Comparison of ENCODE assay signal across 8 cellular contexts in the genomic region with DNA sequence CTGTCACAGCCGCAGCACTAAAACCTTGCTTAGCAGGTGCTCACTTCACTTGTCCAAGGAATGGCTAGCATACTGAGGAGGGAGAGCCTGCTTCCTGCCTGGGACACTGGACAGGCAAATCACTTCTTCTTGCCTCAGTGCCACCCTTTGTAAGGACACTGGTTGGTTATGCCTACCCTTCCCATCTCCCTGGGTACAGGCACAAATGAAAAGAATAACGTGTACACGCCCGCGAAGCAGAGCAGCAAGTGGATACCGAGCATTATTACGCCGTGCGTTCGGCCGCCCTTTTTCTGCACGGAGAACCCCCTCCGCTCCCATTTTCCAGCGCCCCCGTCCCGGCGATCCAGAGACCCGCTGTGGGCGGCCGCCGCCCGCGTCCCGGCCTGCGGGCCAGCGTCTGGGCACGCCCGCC. TPM values are rescaled to one million over a fixed set of nuclear protein-coding genes. Genes with fewer than 3 reads are reported as not detected.
A peak's percentile ranks its signal among the peaks of the same experiment; 100 is the strongest.
DNase-seq lines count a peak whose midpoint lies in the region; ATAC-seq and TF ChIP-seq lines count a peak whose summit lies in the region.

No MANE protein-coding gene starts in this region.

- no peaks in the 10 kb centered on the region for H3K27me3 Mint-ChIP-seq in naive thymus-derived CD8-positive, alpha-beta T cell

- peaks cover 36 to 70% (median 63%) of the 10 kb centered on the region in 4 donors for H3K4me1 Mint-ChIP-seq in naive thymus-derived CD8-positive, alpha-beta T cell

- POLR2A ChIA-PET in naive thymus-derived CD8-positive, alpha-beta T cell (lab: Charles Lee), result interaction anchor here (0.9 to 1.1 kb wide), 3 partner anchors 10 to 120 kb away, joined by 3 to 4 read pairs (median 3); partner anchors contain the start of genes MSMO1 and TMEM192

- ATAC-seq in GM19043 (IDR thresholded peaks at IDR 0.05; ENCODE audit: low read depth, unreplicated experiment) (peak; percentile 20), HG03135 (IDR thresholded peaks at IDR 0.05; ENCODE audit: unreplicated experiment) (peak; percentile 35), SK-N-SH treated with all-trans-retinoic acid at 6 μM for 48 hours (peak; percentile 20)
- ATAC-seq in naive thymus-derived CD8-positive, alpha-beta T cell, result peak; percentile 5 to 37

- DNase-seq in COLO668 (lab: John Stamatoyannopoulos, UW; ENCODE audit: unreplicated experiment) (peak; percentile 33), epithelial cell of proximal tubule (ENCODE audit: low read depth) (no peak), NCI-H128 (lab: John Stamatoyannopoulos, UW; ENCODE audit: unreplicated experiment) (no peak), amniotic stem cell (lab: John Stamatoyannopoulos, UW) (no peak)
- DNase-seq in naive thymus-derived CD8-positive, alpha-beta T cell, result peak in 3 of 10 donors; percentile 2 to 19 (median 4)

- TF ChIP-seq CTCF in epithelial cell of proximal tubule (conservative IDR thresholded peaks at IDR 0.05; ENCODE audit: low read depth, low read length), result no peak

- no peaks in the 10 kb centered on the region for H3K9me3 Mint-ChIP-seq in naive thymus-derived CD8-positive, alpha-beta T cell

- H3K36me3 Mint-ChIP-seq in naive thymus-derived CD8-positive, alpha-beta T cell, result no peaks in the 10 kb centered on the region

- peak overlapping the region; percentile 64 to 96 (median 92) for H3K27ac Mint-ChIP-seq in naive thymus-derived CD8-positive, alpha-beta T cell

- peak overlapping the region; percentile 76 to 98 (median 88) for H3K4me3 Mint-ChIP-seq in naive thymus-derived CD8-positive, alpha-beta T cell

- H3K4me3 ChIP-seq in epithelial cell of proximal tubule (ENCODE audit: low read depth, low read length), result peak overlapping the region; percentile 89

TF ChIP-seq in SK-N-SH treated with all-trans-retinoic acid at 6 μM for 48 hours, 23 proteins besides CTCF, POLR2A, EP300 and RAD21:
- TF ChIP-seq ESRRG (CRISPR knock-in tag; IDR thresholded peaks at IDR 0.05) (no peak), ZNF70 (CRISPR knock-in tag; IDR thresholded peaks at IDR 0.05) (no peak), ZFP30 (CRISPR knock-in tag; IDR thresholded peaks at IDR 0.05) (no peak), GLIS3 (CRISPR knock-in tag; IDR thresholded peaks at IDR 0.05) (no peak), CSDC2 (CRISPR knock-in tag; IDR thresholded peaks at IDR 0.05) (no peak), OSR1 (CRISPR knock-in tag; IDR thresholded peaks at IDR 0.05) (no peak), PPARA (CRISPR knock-in tag; IDR thresholded peaks at IDR 0.05; ENCODE audit: borderline replicate concordance) (no peak), ZC3H10 (CRISPR knock-in tag; IDR thresholded peaks at IDR 0.05) (no peak), TCF4 (CRISPR knock-in tag; IDR thresholded peaks at IDR 0.05; ENCODE audit: borderline replicate concordance) (no peak), SNAI2 (CRISPR knock-in tag; IDR thresholded peaks at IDR 0.05) (no peak), ZNF8 (CRISPR knock-in tag; IDR thresholded peaks at IDR 0.05) (no peak), ZFP3 (CRISPR knock-in tag; IDR thresholded peaks at IDR 0.05) (no peak), TOX (CRISPR knock-in tag; IDR thresholded peaks at IDR 0.05; ENCODE audit: borderline replicate concordance) (no peak)
- TF ChIP-seq, protein P1, sequence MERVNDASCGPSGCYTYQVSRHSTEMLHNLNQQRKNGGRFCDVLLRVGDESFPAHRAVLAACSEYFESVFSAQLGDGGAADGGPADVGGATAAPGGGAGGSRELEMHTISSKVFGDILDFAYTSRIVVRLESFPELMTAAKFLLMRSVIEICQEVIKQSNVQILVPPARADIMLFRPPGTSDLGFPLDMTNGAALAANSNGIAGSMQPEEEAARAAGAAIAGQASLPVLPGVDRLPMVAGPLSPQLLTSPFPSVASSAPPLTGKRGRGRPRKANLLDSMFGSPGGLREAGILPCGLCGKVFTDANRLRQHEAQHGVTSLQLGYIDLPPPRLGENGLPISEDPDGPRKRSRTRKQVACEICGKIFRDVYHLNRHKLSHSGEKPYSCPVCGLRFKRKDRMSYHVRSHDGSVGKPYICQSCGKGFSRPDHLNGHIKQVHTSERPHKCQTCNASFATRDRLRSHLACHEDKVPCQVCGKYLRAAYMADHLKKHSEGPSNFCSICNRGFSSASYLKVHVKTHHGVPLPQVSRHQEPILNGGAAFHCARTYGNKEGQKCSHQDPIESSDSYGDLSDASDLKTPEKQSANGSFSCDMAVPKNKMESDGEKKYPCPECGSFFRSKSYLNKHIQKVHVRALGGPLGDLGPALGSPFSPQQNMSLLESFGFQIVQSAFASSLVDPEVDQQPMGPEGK (CRISPR knock-in tag; IDR thresholded peaks at IDR 0.05; ENCODE audit: borderline replicate concordance), result no peak
- TF ChIP-seq, protein P2, sequence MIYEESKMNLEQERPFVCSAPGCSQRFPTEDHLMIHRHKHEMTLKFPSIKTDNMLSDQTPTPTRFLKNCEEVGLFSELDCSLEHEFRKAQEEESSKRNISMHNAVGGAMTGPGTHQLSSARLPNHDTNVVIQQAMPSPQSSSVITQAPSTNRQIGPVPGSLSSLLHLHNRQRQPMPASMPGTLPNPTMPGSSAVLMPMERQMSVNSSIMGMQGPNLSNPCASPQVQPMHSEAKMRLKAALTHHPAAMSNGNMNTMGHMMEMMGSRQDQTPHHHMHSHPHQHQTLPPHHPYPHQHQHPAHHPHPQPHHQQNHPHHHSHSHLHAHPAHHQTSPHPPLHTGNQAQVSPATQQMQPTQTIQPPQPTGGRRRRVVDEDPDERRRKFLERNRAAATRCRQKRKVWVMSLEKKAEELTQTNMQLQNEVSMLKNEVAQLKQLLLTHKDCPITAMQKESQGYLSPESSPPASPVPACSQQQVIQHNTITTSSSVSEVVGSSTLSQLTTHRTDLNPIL (CRISPR knock-in tag; IDR thresholded peaks at IDR 0.05; ENCODE audit: low read depth), result no peak

RNA-seq across cellular contexts. Expression of gene KLHL2, which starts 0.3 kb away (rescaled TPM):
- total RNA-seq in epithelial cell of proximal tubule, result 17.4 and 19.5 TPM in 2 replicates
- 10 to 100 TPM; 21.0 to 23.7 TPM for total RNA-seq in naive thymus-derived CD8-positive, alpha-beta T cell
- polyA plus RNA-seq in naive thymus-derived CD8-positive, alpha-beta T cell, result 10 to 100 TPM in 1 of 3 donors, 1 to 10 TPM in 2; 3.5 to 10.4 (median 6.8) TPM
